In the genomic region with DNA sequence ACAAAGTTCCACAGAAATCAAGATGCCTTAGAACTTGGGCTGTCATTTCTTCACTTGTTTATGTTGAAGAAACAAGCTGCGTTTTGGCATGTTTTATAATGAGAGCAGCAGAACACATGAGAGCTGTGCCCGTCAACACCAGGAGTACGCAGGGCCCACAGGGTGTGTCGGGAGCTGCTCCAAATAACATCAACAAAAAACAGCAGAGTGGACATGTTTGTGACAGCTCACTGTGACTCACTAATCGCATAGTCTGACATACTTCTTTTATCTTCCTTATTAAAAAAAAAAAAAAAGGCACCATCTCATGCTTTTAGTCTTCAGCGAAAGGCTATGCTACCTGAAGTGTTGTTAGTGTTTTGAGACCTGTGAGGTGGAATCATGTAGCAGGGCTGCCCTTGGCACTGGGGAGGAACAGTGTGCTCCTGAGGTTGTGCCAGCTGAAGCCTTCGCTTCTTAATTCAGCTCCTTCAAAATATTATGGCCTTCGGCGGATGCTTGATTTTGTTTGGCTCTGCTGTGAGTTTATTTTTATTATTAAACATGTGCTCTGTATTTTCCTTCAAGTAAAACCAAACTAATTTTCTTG, we compare ENCODE assay signal across 21 cellular contexts. TPM values are rescaled to one million over a fixed set of nuclear protein-coding genes. Genes with fewer than 3 reads are reported as not detected.
DNase-seq lines count a peak whose midpoint lies in the region; ATAC-seq and TF ChIP-seq lines count a peak whose summit lies in the region.
"Had no signal": no experiment of that assay in that cellular context is flagged by ENCODE, and none has a peak within 500 bp of the region (broad histone marks: within the 10 kb centered on the region; RNA-seq: fewer than 3 reads in every experiment).

No MANE protein-coding gene starts in this region.

- TF ChIP-seq CTCF in AG10803 (conservative IDR thresholded peaks at IDR 0.05; ENCODE audit: low read length), result no peak
- TF ChIP-seq CTCF in epithelial cell of esophagus (IDR thresholded peaks at IDR 0.05; ENCODE audit: insufficient read depth, low read depth, low read length, missing control alignments), result no peak
- no peak for TF ChIP-seq CTCF in mesothelial cell of epicardium (IDR thresholded peaks at IDR 0.05; ENCODE audit: unreplicated experiment)

- ATAC-seq in HG02884 (IDR thresholded peaks at IDR 0.05; ENCODE audit: unreplicated experiment) (no peak), HG03097 (IDR thresholded peaks at IDR 0.05; ENCODE audit: low FRiP score, unreplicated experiment) (no peak)
- ATAC-seq: GM23338; naive thymus-derived CD8-positive, alpha-beta T cell; Panc1 had no signal

- no peaks in the 10 kb centered on the region for H3K9me3 Mint-ChIP-seq in mesothelial cell of epicardium
- H3K9me3 Mint-ChIP-seq: activated CD4-positive, alpha-beta T cell treated with anti-CD3 and anti-CD28 coated beads, Interleukin-2, amount 10 ng/mL, durations not matched to agents 7 days and 5 days; activated T-cell treated with anti-CD3 and anti-CD28 coated beads, Interleukin-2, amount 50 U/mL, for 24 hours; CD4-positive, alpha-beta T cell; GM23338; naive thymus-derived CD8-positive, alpha-beta T cell had no signal

- H3K36me3 Mint-ChIP-seq in mesothelial cell of epicardium, result peaks cover 9% of the 10 kb centered on the region
- H3K36me3 Mint-ChIP-seq: activated naive CD8-positive, alpha-beta T cell; naive thymus-derived CD8-positive, alpha-beta T cell had no signal

- no peak overlapping the region for H3K4me3 Mint-ChIP-seq in mesothelial cell of epicardium
- H3K4me3 Mint-ChIP-seq: activated CD4-positive, alpha-beta T cell treated with anti-CD3 and anti-CD28 coated beads, Interleukin-2, amount 10 ng/mL, durations not matched to agents 7 days and 5 days; activated naive CD8-positive, alpha-beta T cell; activated T-cell treated with anti-CD3 and anti-CD28 coated beads, Interleukin-2, amount 50 U/mL, for 24 hours; CD4-positive, alpha-beta T cell; GM23338; naive thymus-derived CD8-positive, alpha-beta T cell had no signal

- peaks cover 72% of the 10 kb centered on the region for H3K4me1 Mint-ChIP-seq in mesothelial cell of epicardium
- H3K4me1 Mint-ChIP-seq: activated CD4-positive, alpha-beta T cell treated with anti-CD3 and anti-CD28 coated beads, Interleukin-2, amount 10 ng/mL, durations not matched to agents 7 days and 5 days; naive thymus-derived CD8-positive, alpha-beta T cell had no signal

- H3K4me3 ChIP-seq in AG10803 (ENCODE audit: low read length) (no peak overlapping the region), epithelial cell of esophagus (ENCODE audit: low read length) (no peak overlapping the region)
- H3K4me3 ChIP-seq: cardiac muscle cell, GM23338 had no signal

- peak overlapping the region; percentile 90 for H3K27ac Mint-ChIP-seq in mesothelial cell of epicardium
- H3K27ac Mint-ChIP-seq: activated CD4-positive, alpha-beta T cell treated with anti-CD3 and anti-CD28 coated beads, Interleukin-2, amount 10 ng/mL, durations not matched to agents 7 days and 5 days; activated naive CD8-positive, alpha-beta T cell; activated T-cell treated with anti-CD3 and anti-CD28 coated beads, Interleukin-2, amount 50 U/mL, for 24 hours; CD4-positive, alpha-beta T cell; GM23338; progenitor cell of endocrine pancreas had no signal

- H3K27me3 Mint-ChIP-seq in mesothelial cell of epicardium (ENCODE audit: low read depth), result no peaks in the 10 kb centered on the region
- H3K27me3 Mint-ChIP-seq: activated CD4-positive, alpha-beta T cell treated with anti-CD3 and anti-CD28 coated beads, Interleukin-2, amount 10 ng/mL, durations not matched to agents 7 days and 5 days; activated naive CD8-positive, alpha-beta T cell; activated T-cell treated with anti-CD3 and anti-CD28 coated beads, Interleukin-2, amount 50 U/mL, for 24 hours; CD4-positive, alpha-beta T cell; naive thymus-derived CD8-positive, alpha-beta T cell; progenitor cell of endocrine pancreas had no signal

- DNase-seq in AG10803 (ENCODE audit: low read depth) (peak; percentile 15), M059J (ENCODE audit: low read depth) (peak; percentile 72), epithelial cell of esophagus (ENCODE audit: low read depth) (peak; percentile 93), mesothelial cell of epicardium (ENCODE audit: low spot score in 2 of 2, unreplicated experiment in 2 of 2) (no peak), LoVo (ENCODE audit: low spot score) (no peak)
- no peak for DNase-seq in stimulated activated CD8-positive, alpha-beta memory T cell treated with anti-CD3 and anti-CD28 coated beads, Interleukin-4, amount 100 ng/mL, for 48 hours
- DNase-seq: activated CD4-positive, alpha-beta T cell treated with anti-CD3 and anti-CD28 coated beads, Interleukin-2, amount 10 ng/mL, durations not matched to agents 7 days and 5 days; activated T-cell treated with anti-CD3 and anti-CD28 coated beads, Interleukin-2, amount 50 U/mL, for 24 hours; CD4-positive, alpha-beta T cell; MM.1S; naive thymus-derived CD8-positive, alpha-beta T cell; NCI-H2029; NCI-H526 treated with DMSO at 0.1 percent for 48 hours; stimulated activated naive CD4-positive, alpha-beta T cell treated with Interleukin-2 at 50 U/mL for 16 hours had no signal

RNA-seq across cellular contexts. Expression of gene FHDC1, which starts 32.8 kb away (rescaled TPM):
- total RNA-seq in M059J (2014; rRNA removed; shearing (Covaris generic)), result 0.39 and 0.76 TPM in 2 replicates
- total RNA-seq in mesothelial cell of epicardium, result 4.2 to 4.6 TPM (median 4.3 TPM) in 3 replicates

Comparison
In these comparisons a context has a peak if more than half of its experiments do, and no peak if none do; other contexts are left out.
1. DNase-seq: peak in AG10803 (single experiment), M059J (single experiment) and epithelial cell of esophagus (single experiment); none in mesothelial cell of epicardium (0 of 2), LoVo (single experiment) and stimulated activated CD8-positive, alpha-beta memory T cell treated with anti-CD3 and anti-CD28 coated beads, Interleukin-4, amount 100 ng/mL, for 48 hours (single experiment).